Comparison of ENCODE assay signal across 17 cellular contexts in genomic region chr10:125742465-125742864, GRCh38. TPM values are rescaled to one million over a fixed set of nuclear protein-coding genes. Genes with fewer than 3 reads are reported as not detected.
A peak's percentile ranks its signal among the peaks of the same experiment; 100 is the strongest.
DNase-seq lines count a peak whose midpoint lies in the region; ATAC-seq and TF ChIP-seq lines count a peak whose summit lies in the region.
"Had no signal": no experiment of that assay in that cellular context is flagged by ENCODE, and none has a peak within 500 bp of the region (broad histone marks: within the 10 kb centered on the region; RNA-seq: fewer than 3 reads in every experiment).

No MANE protein-coding gene starts in this region.

- H3K36me3 Mint-ChIP-seq in brain = peaks cover 84% of the 10 kb centered on the region
- H3K36me3 Mint-ChIP-seq in activated CD4-positive, alpha-beta T cell treated with anti-CD3 and anti-CD28 coated beads, Interleukin-2, amount 10 ng/mL, durations not matched to agents 24 days and 14 days (ENCODE audit: low read depth) = peaks cover 83% of the 10 kb centered on the region
- peaks cover 43 to 54% of the 10 kb centered on the region in 2 donors for H3K36me3 Mint-ChIP-seq in activated naive CD4-positive, alpha-beta T cell treated with anti-CD3 and anti-CD28 coated beads, Interleukin-2, amount 50 U/mL, for 72 hours
- H3K36me3 Mint-ChIP-seq in stimulated activated naive B cell treated with anti-CD40 and anti-IgM and Interleukin-4, amounts not matched to agents 10 μg/mL and 1 μg/mL and 100 μg/mL, for 72 hours = peaks cover 62 to 71% of the 10 kb centered on the region in 2 donors

- H3K27me3 ChIP-seq in DOHH2 (ENCODE audit: control insufficient read depth, low read length) (no peaks in the 10 kb centered on the region), MM.1S (replicated peaks; ENCODE audit: insufficient read depth, low read length) (no peaks in the 10 kb centered on the region)
- H3K27me3 ChIP-seq: colonic mucosa, ovary had no signal

- H2AFZ ChIP-seq in MM.1S (ENCODE audit: low read length) = no peak overlapping the region

- H3F3A ChIP-seq in DOHH2 (ENCODE audit: control insufficient read depth, insufficient read depth) (no peaks in the 10 kb centered on the region), MM.1S (ENCODE audit: insufficient read depth, low read length) (0 out of 2 replicates have a peak, but pooled peaks cover 7% of the 10 kb centered on the region)

- no peaks in the 10 kb centered on the region for H3K9me3 Mint-ChIP-seq in brain
- no peaks in the 10 kb centered on the region for H3K9me3 Mint-ChIP-seq in activated CD4-positive, alpha-beta T cell treated with anti-CD3 and anti-CD28 coated beads, Interleukin-2, amount 10 ng/mL, durations not matched to agents 24 days and 14 days
- H3K9me3 Mint-ChIP-seq in activated naive CD4-positive, alpha-beta T cell treated with anti-CD3 and anti-CD28 coated beads, Interleukin-2, amount 50 U/mL, for 72 hours = no peaks in the 10 kb centered on the region
- peaks cover 3 to 5% of the 10 kb centered on the region in 2 donors for H3K9me3 Mint-ChIP-seq in stimulated activated naive B cell treated with anti-CD40 and anti-IgM and Interleukin-4, amounts not matched to agents 10 μg/mL and 1 μg/mL and 100 μg/mL, for 72 hours

- H3K9ac ChIP-seq in MM.1S (ENCODE audit: low read length) = no peak overlapping the region

- TF ChIP-seq CTCF in DOHH2 (IDR thresholded peaks at IDR 0.05; ENCODE audit: low read depth, low read length, poor library complexity, severe bottlenecking) (peak; percentile 22), MM.1S (IDR thresholded peaks at IDR 0.05; ENCODE audit: low read length) (peak; percentile 12), brain (conservative IDR thresholded peaks at IDR 0.05) (peak; percentile 27 to 55)

- H4K20me1 ChIP-seq in DOHH2 (ENCODE audit: control insufficient read depth, insufficient read depth, low read depth, low read length) = no peaks in the 10 kb centered on the region
- H4K20me1 ChIP-seq in MM.1S (ENCODE audit: insufficient read depth, low read length) = no peaks in the 10 kb centered on the region

- no peaks in the 10 kb centered on the region for H3K9me3 ChIP-seq in DOHH2 (ENCODE audit: control insufficient read depth, insufficient read depth, low read length)
- no peaks in the 10 kb centered on the region for H3K9me3 ChIP-seq in MM.1S (replicated peaks; ENCODE audit: insufficient read depth, low read length)
- H3K9me3 ChIP-seq: Caco-2, colonic mucosa, ovary had no signal

- H3K27ac ChIP-seq in DOHH2 (ENCODE audit: low read depth, low read length) = no peak overlapping the region
- no peak overlapping the region for H3K27ac ChIP-seq in MM.1S (ENCODE audit: low read length)
- H3K27ac ChIP-seq: colonic mucosa, ovary had no signal

- H3K36me3 ChIP-seq in DOHH2 (ENCODE audit: control insufficient read depth, low read length) = peaks cover 94% of the 10 kb centered on the region
- peaks cover 39% of the 10 kb centered on the region for H3K36me3 ChIP-seq in MM.1S (replicated peaks; ENCODE audit: insufficient read depth, low read length)
- H3K36me3 ChIP-seq: ovary had no signal

- H3K4me2 ChIP-seq in DOHH2 (ENCODE audit: low read length) (no peak overlapping the region), MM.1S (ENCODE audit: low read depth, low read length) (no peak overlapping the region)

- peaks cover 27% of the 10 kb centered on the region for H3K4me1 Mint-ChIP-seq in brain
- peaks cover 5% of the 10 kb centered on the region for H3K4me1 Mint-ChIP-seq in activated CD4-positive, alpha-beta T cell treated with anti-CD3 and anti-CD28 coated beads, Interleukin-2, amount 10 ng/mL, durations not matched to agents 24 days and 14 days
- peaks cover 0 to 2% of the 10 kb centered on the region in 2 donors for H3K4me1 Mint-ChIP-seq in stimulated activated naive B cell treated with anti-CD40 and anti-IgM and Interleukin-4, amounts not matched to agents 10 μg/mL and 1 μg/mL and 100 μg/mL, for 72 hours

- H3K27me3 Mint-ChIP-seq in brain = no peaks in the 10 kb centered on the region
- H3K27me3 Mint-ChIP-seq in activated CD4-positive, alpha-beta T cell treated with anti-CD3 and anti-CD28 coated beads, Interleukin-2, amount 10 ng/mL, durations not matched to agents 24 days and 14 days = no peaks in the 10 kb centered on the region
- no peaks in the 10 kb centered on the region for H3K27me3 Mint-ChIP-seq in stimulated activated naive B cell treated with anti-CD40 and anti-IgM and Interleukin-4, amounts not matched to agents 10 μg/mL and 1 μg/mL and 100 μg/mL, for 72 hours

- H3K79me2 ChIP-seq in DOHH2 (ENCODE audit: control insufficient read depth, low read length) = no peaks in the 10 kb centered on the region
- H3K79me2 ChIP-seq in MM.1S (ENCODE audit: low read length) = no peaks in the 10 kb centered on the region

- H3K4me3 ChIP-seq in DOHH2 (ENCODE audit: low read length) = no peak overlapping the region
- H3K4me3 ChIP-seq in MM.1S (ENCODE audit: low read length) = no peak overlapping the region
- H3K4me3 ChIP-seq: colonic mucosa, ovary had no signal

- no peak for DNase-seq in MM.1S
- peak; percentile 2 for DNase-seq in myocyte (ENCODE audit: low read depth)
- no peak for DNase-seq in activated CD4-positive, alpha-beta T cell treated with anti-CD3 and anti-CD28 coated beads, Interleukin-2, amount 10 ng/mL, durations not matched to agents 24 days and 14 days
- no peak for DNase-seq in activated naive CD4-positive, alpha-beta T cell treated with anti-CD3 and anti-CD28 coated beads, Interleukin-2, amount 50 U/mL, for 72 hours (ENCODE audit: low spot score in 2 of 2)
- DNase-seq in GM03348 (ENCODE audit: low spot score) = no peak
- no peak for DNase-seq in stimulated activated naive B cell treated with anti-CD40 and anti-IgM and Interleukin-4, amounts not matched to agents 10 μg/mL and 1 μg/mL and 100 μg/mL, for 72 hours
- DNase-seq: activated CD4-positive, alpha-beta T cell treated with anti-CD3 and anti-CD28 coated beads for 4 hours; activated gamma-delta T cell; Caco-2; colonic mucosa; NCI-H226; ovary; SHP77; stimulated activated naive CD8-positive, alpha-beta T cell treated with anti-CD3 and anti-CD28 coated beads, Interleukin-15, Interleukin-2, amounts not matched to agents 100 U/mL and 50 U/mL, for 24 hours had no signal

- ATAC-seq in activated naive CD4-positive, alpha-beta T cell treated with anti-CD3 and anti-CD28 coated beads, Interleukin-2, amount 50 U/mL, for 72 hours = no peak
- no peak for ATAC-seq in stimulated activated naive B cell treated with anti-CD40 and anti-IgM and Interleukin-4, amounts not matched to agents 10 μg/mL and 1 μg/mL and 100 μg/mL, for 72 hours (replicated peaks)
- ATAC-seq: stimulated activated naive CD8-positive, alpha-beta T cell treated with anti-CD3 and anti-CD28 coated beads, Interleukin-15, Interleukin-2, amounts not matched to agents 100 U/mL and 50 U/mL, for 24 hours had no signal

- H3K4me3 Mint-ChIP-seq in brain = no peak overlapping the region
- H3K4me3 Mint-ChIP-seq in activated CD4-positive, alpha-beta T cell treated with anti-CD3 and anti-CD28 coated beads, Interleukin-2, amount 10 ng/mL, durations not matched to agents 24 days and 14 days = no peak overlapping the region
- no peak overlapping the region for H3K4me3 Mint-ChIP-seq in stimulated activated naive B cell treated with anti-CD40 and anti-IgM and Interleukin-4, amounts not matched to agents 10 μg/mL and 1 μg/mL and 100 μg/mL, for 72 hours

- H3K4me1 ChIP-seq in DOHH2 (ENCODE audit: control insufficient read depth, low read length) (no peaks in the 10 kb centered on the region), MM.1S (ENCODE audit: low read length) (peaks cover 15% of the 10 kb centered on the region)
- H3K4me1 ChIP-seq: Caco-2, colonic mucosa had no signal

- intact Hi-C loops in activated CD4-positive, alpha-beta T cell treated with anti-CD3 and anti-CD28 coated beads, Interleukin-2, amount 10 ng/mL, durations not matched to agents 24 days and 14 days (cut with micrococcal nuclease) = no loop called here

- H3K27ac Mint-ChIP-seq in brain = no peak overlapping the region
- no peak overlapping the region for H3K27ac Mint-ChIP-seq in activated CD4-positive, alpha-beta T cell treated with anti-CD3 and anti-CD28 coated beads, Interleukin-2, amount 10 ng/mL, durations not matched to agents 24 days and 14 days
- H3K27ac Mint-ChIP-seq in activated naive CD4-positive, alpha-beta T cell treated with anti-CD3 and anti-CD28 coated beads, Interleukin-2, amount 50 U/mL, for 72 hours = no peak overlapping the region
- H3K27ac Mint-ChIP-seq in stimulated activated naive B cell treated with anti-CD40 and anti-IgM and Interleukin-4, amounts not matched to agents 10 μg/mL and 1 μg/mL and 100 μg/mL, for 72 hours = no peak overlapping the region

- H3K9me2 ChIP-seq in DOHH2 (replicated peaks; ENCODE audit: control insufficient read depth, low read length) (no peaks in the 10 kb centered on the region), MM.1S (replicated peaks; ENCODE audit: insufficient read depth, low read length) (no peaks in the 10 kb centered on the region)

RNA-seq across cellular contexts. Expression of gene EDRF1, which starts 23.0 kb away (rescaled TPM):
- 8.7 TPM for polyA plus RNA-seq in brain (ENCODE audit: insufficient read depth, low read depth, low replicate concordance)
- total RNA-seq in myocyte = 17.3 and 20.7 TPM in 2 replicates
- polyA plus RNA-seq in myocyte (2012) = 7.4 TPM
- total RNA-seq in activated CD4-positive, alpha-beta T cell treated with anti-CD3 and anti-CD28 coated beads, Interleukin-2, amount 10 ng/mL, durations not matched to agents 24 days and 14 days = 40.8 and 43.2 TPM in 2 replicates
- total RNA-seq in activated naive CD4-positive, alpha-beta T cell treated with anti-CD3 and anti-CD28 coated beads, Interleukin-2, amount 50 U/mL, for 72 hours = 10 to 100 TPM; 33.9 to 34.4 TPM

RNA-seq across cellular contexts. Expression of gene MMP21, which starts 33.2 kb away (rescaled TPM):
- polyA plus RNA-seq in brain (ENCODE audit: insufficient read depth, low read depth, low replicate concordance) = not detected
- not detected in 2 replicates for total RNA-seq in myocyte
- not detected for polyA plus RNA-seq in myocyte (2012)
- 0.14 TPM in 1 of 2 replicates, not detected in the other for total RNA-seq in activated CD4-positive, alpha-beta T cell treated with anti-CD3 and anti-CD28 coated beads, Interleukin-2, amount 10 ng/mL, durations not matched to agents 24 days and 14 days
- total RNA-seq in activated naive CD4-positive, alpha-beta T cell treated with anti-CD3 and anti-CD28 coated beads, Interleukin-2, amount 50 U/mL, for 72 hours = not detected
- total RNA-seq: Caco-2, colonic mucosa had no signal

RNA-seq across cellular contexts. Expression of gene TEX36, which starts 59.5 kb away (rescaled TPM):
- polyA plus RNA-seq in brain (ENCODE audit: insufficient read depth, low read depth, low replicate concordance) = not detected
- not detected in 2 replicates for total RNA-seq in myocyte
- polyA plus RNA-seq in myocyte (2012) = not detected
- total RNA-seq in activated CD4-positive, alpha-beta T cell treated with anti-CD3 and anti-CD28 coated beads, Interleukin-2, amount 10 ng/mL, durations not matched to agents 24 days and 14 days = not detected in 2 replicates
- total RNA-seq in activated naive CD4-positive, alpha-beta T cell treated with anti-CD3 and anti-CD28 coated beads, Interleukin-2, amount 50 U/mL, for 72 hours = not detected
- total RNA-seq: Caco-2, colonic mucosa, liver, ovary had no signal
- polyA plus RNA-seq: liver, ovary had no signal
